ENCODE assay signal across 16 cellular contexts in the genomic region with DNA sequence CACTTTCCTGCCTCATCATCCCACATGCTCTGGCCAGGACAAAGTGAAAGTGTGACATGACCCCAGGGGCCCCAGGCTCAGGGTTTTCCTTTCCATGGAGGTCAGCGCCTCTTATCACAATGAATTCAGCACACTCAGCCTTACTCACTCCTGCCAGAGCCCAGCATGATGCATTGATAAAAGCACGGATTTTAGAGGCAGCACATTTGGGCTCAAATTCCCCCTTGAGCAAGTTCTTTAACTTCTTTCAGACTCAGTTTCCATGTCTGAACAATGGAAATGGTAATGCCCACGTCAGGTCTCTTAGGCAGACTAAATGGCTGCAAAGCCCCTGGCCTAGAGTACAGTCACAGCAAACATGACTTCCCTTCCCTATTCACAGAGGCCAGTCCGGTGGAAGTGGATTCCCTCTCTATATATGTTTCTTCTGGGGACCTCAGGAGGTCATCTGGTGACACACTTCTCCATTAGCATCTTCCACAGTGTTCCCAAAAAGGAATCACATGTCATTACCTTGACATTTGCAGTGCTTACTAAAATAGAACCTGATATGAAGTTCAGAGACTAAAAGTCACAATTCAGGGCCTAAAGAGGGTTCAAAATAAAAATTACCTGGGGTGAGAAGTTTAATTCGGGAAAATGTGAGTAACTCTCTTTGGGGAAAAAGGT. TPM values are rescaled to one million over a fixed set of nuclear protein-coding genes. Genes with fewer than 3 reads are reported as not detected.
DNase-seq lines count a peak whose midpoint lies in the region; ATAC-seq, FAIRE-seq and TF ChIP-seq lines count a peak whose summit lies in the region.
"Had no signal": no experiment of that assay in that cellular context is flagged by ENCODE, and none has a peak within 500 bp of the region (broad histone marks: within the 10 kb centered on the region; RNA-seq: fewer than 3 reads in every experiment).

No MANE protein-coding gene starts in this region.

- H3K4me1 ChIP-seq in H1 (replicated peaks in 1 of 4; ENCODE audit: control insufficient read depth in 3 of 4, insufficient read depth in 4 of 4, low read length in 3 of 4) (peaks cover 6 to 19% (median 11%) of the 10 kb centered on the region in 4 experiments; a peak in 6 of 7 replicates), mesenchymal stem cell (ENCODE audit: control insufficient read depth, insufficient read depth, low read depth, low read length) (peaks cover 9% of the 10 kb centered on the region), HAP-1 (no peaks in the 10 kb centered on the region)

- in situ Hi-C loops in HAP-1 (cut with MboI; ENCODE audit: low sequenced_read_pairs): no loop called here

- H3K79me1 ChIP-seq in H1 (ENCODE audit: low read depth, low read length): no peaks in the 10 kb centered on the region
- H3K79me1 ChIP-seq in mesenchymal stem cell (replicated peaks; ENCODE audit: low read length, poor library complexity, severe bottlenecking): no peaks in the 10 kb centered on the region

- H2BK5ac ChIP-seq in H1 (ENCODE audit: low read depth, low read length) (peak overlapping the region; percentile 61; the same call in 1 of the 2 replicates), mesenchymal stem cell (ENCODE audit: low read depth, low read length, poor library complexity, severe bottlenecking) (no peak overlapping the region)

- H3K9ac ChIP-seq in H1 (replicated peaks in 1 of 4; ENCODE audit: extremely low read depth in 1 of 4, low read depth in 3 of 4, low read length in 3 of 4) (no peak overlapping the region; a peak in 1 of 7 replicates), mesenchymal stem cell (ENCODE audit: low read length) (no peak overlapping the region)

- H2BK12ac ChIP-seq in H1 (ENCODE audit: low read depth, low read length) (peak overlapping the region; percentile 71), mesenchymal stem cell (ENCODE audit: low read length in 2 of 2) (no peak overlapping the region)

- no peaks in the 10 kb centered on the region for H3K79me2 ChIP-seq in H1 (ENCODE audit: control insufficient read depth in 1 of 2, insufficient read depth in 2 of 2, low read length in 2 of 2)

- no peak for ATAC-seq in HG03457 (IDR thresholded peaks at IDR 0.05; ENCODE audit: unreplicated experiment)
- ATAC-seq: GM12878 had no signal

- no peaks in the 10 kb centered on the region for H3K9me3 ChIP-seq in H1 (ENCODE audit: insufficient read depth in 2 of 2, low read depth in 1 of 2, low read length in 1 of 2)
- H3K9me3 ChIP-seq in mesenchymal stem cell (ENCODE audit: control insufficient read depth, low read length): no peaks in the 10 kb centered on the region
- no peaks in the 10 kb centered on the region for H3K9me3 ChIP-seq in HAP-1

- H4K20me1 ChIP-seq in H1 (replicated peaks in 1 of 2; ENCODE audit: control insufficient read depth in 1 of 2, insufficient read depth in 2 of 2, low read length in 2 of 2): no peaks in the 10 kb centered on the region

- H3K36me3 ChIP-seq in H1 (ENCODE audit: control insufficient read depth in 2 of 4, insufficient read depth in 4 of 4, low read length in 3 of 4): no peaks in the 10 kb centered on the region
- H3K36me3 ChIP-seq in mesenchymal stem cell (ENCODE audit: control insufficient read depth in 1 of 2, insufficient read depth in 2 of 2, low read depth in 1 of 2, low read length in 2 of 2): no peaks in the 10 kb centered on the region
- no peaks in the 10 kb centered on the region for H3K36me3 ChIP-seq in HAP-1 (replicated peaks)

- no peak overlapping the region for H4K5ac ChIP-seq in H1 (ENCODE audit: insufficient read length, low read depth, low read length)

- H2AK5ac ChIP-seq in H1 (ENCODE audit: low read depth, low read length) (0 out of 2 replicates have a peak overlapping the region, but pooled peaks have one; percentile 54), mesenchymal stem cell (ENCODE audit: low read length, severe bottlenecking) (no peak overlapping the region)

- 0 out of 2 replicates have a peak overlapping the region, but pooled peaks have one; percentile 8 for H2BK20ac ChIP-seq in H1 (ENCODE audit: low read length)

- H3K4me2 ChIP-seq in H1 (ENCODE audit: insufficient read depth in 1 of 2, low read depth in 2 of 2, low read length in 2 of 2): 0 out of 4 replicates have a peak overlapping the region, but pooled peaks of 1 of the 2 experiments have one; percentile 21
- no peak overlapping the region for H3K4me2 ChIP-seq in mesenchymal stem cell (ENCODE audit: low read length, poor library complexity, severe bottlenecking)

- H3K4ac ChIP-seq in H1 (replicated peaks; ENCODE audit: insufficient read length, low read depth, low read length): no peak overlapping the region
- peak overlapping the region; percentile 42 to 43 for H3K4ac ChIP-seq in mesenchymal stem cell (ENCODE audit: low read depth in 1 of 2, low read length in 2 of 2)

- POLR2A ChIA-PET in H1 (lab: Charles Lee; ENCODE audit: partially characterized antibody): no interaction called here

- H4K8ac ChIP-seq in H1 (ENCODE audit: extremely low read depth, insufficient read depth, low read length) (no peak overlapping the region), mesenchymal stem cell (ENCODE audit: low read length) (peak overlapping the region; percentile 35)

- H4K91ac ChIP-seq in H1 (replicated peaks; ENCODE audit: insufficient read length, low read length) (peak overlapping the region; percentile 4), mesenchymal stem cell (ENCODE audit: low read length) (peak overlapping the region; percentile 22)

- no peak overlapping the region for H2AFZ ChIP-seq in H1 (ENCODE audit: low read length)
- H2AFZ ChIP-seq in mesenchymal stem cell (ENCODE audit: low read depth, low read length): no peak overlapping the region

- H3K27ac ChIP-seq in H1 (ENCODE audit: low read depth, low read length): no peak overlapping the region
- H3K27ac ChIP-seq in mesenchymal stem cell (ENCODE audit: low read length, poor library complexity, severe bottlenecking): no peak overlapping the region

- H3K14ac ChIP-seq in H1 (ENCODE audit: insufficient read length): no peak overlapping the region
- peak overlapping the region in 1 of 2 experiments; percentile 21 for H3K14ac ChIP-seq in mesenchymal stem cell (ENCODE audit: low read length in 2 of 2)

- H3K56ac ChIP-seq in H1 (replicated peaks; ENCODE audit: insufficient read length, low read depth, low read length): no peak overlapping the region

- WGBS in H1 (ENCODE audit: extremely low coverage in 1 of 2, insufficient coverage in 1 of 2, insufficient read length in 1 of 2, insufficient replicate concordance in 2 of 2, low coverage in 1 of 2, low lambda C conversion rate in 2 of 2, missing lambda C conversion rate in 1 of 2), 2 experiments: 65% methylated on average over 5 of the region's 5 CpGs; no CpG with 5 or more reads in 1 of the 2 experiments
- WGBS in mesenchymal stem cell: 24% methylated on average over 5 of the region's 5 CpGs

- H2BK120ac ChIP-seq in H1 (replicated peaks; ENCODE audit: low read depth, low read length) (no peak overlapping the region), mesenchymal stem cell (ENCODE audit: low read depth, low read length) (peak overlapping the region; percentile 21)

- H3K27me3 ChIP-seq in H1 (replicated peaks in 1 of 4; ENCODE audit: control insufficient read depth in 3 of 4, extremely low read depth in 1 of 4, insufficient read depth in 3 of 4, low read length in 3 of 4): no peaks in the 10 kb centered on the region
- H3K27me3 ChIP-seq in mesenchymal stem cell (ENCODE audit: control insufficient read depth in 1 of 2, insufficient read depth in 1 of 2, low read length in 2 of 2): peaks cover 0 to 18% of the 10 kb centered on the region in 2 experiments
- no peaks in the 10 kb centered on the region for H3K27me3 ChIP-seq in HAP-1 (ENCODE audit: low read depth)

- H3K23ac ChIP-seq in H1 (ENCODE audit: insufficient read length) (no peak overlapping the region), mesenchymal stem cell (ENCODE audit: low read length in 2 of 2) (no peak overlapping the region)

- TF ChIP-seq CTCF in H1 (IDR thresholded peaks at IDR 0.05; ENCODE audit: control extremely low read depth in 1 of 3, insufficient read depth in 1 of 3, low read depth in 1 of 3, low read length in 3 of 3): no peak

- DNase-seq in Daoy (ENCODE audit: low read depth): peak; percentile 65
- DNase-seq in NCI-H226: peak; percentile 67
- DNase-seq in H1 (ENCODE audit: low read depth in 1 of 2, low spot score in 2 of 2): no peak
- DNase-seq in mesenchymal stem cell: peak; percentile 23
- DNase-seq in NAMALWA (ENCODE audit: low spot score): no peak
- DNase-seq in HAP-1 (ENCODE audit: low spot score in 2 of 2): no peak
- no peak for DNase-seq in anterior cingulate cortex (lab: John Stamatoyannopoulos, UW)
- DNase-seq: activated CD4-positive, alpha-beta T cell treated with anti-CD3 and anti-CD28 coated beads for 4 hours; activated T-cell treated with anti-CD3 and anti-CD28 coated beads, Interleukin-2, amount 50 U/mL, for 1 hour; AML-193; DMS79; NCI-H446; stimulated activated CD8-positive, alpha-beta memory T cell treated with anti-CD3 and anti-CD28 coated beads, Interleukin-4, amount 100 ng/mL, for 48 hours; T-cell had no signal

- TF ChIP-seq RAD21 in H1 (IDR thresholded peaks at IDR 0.05 in 1 of 2, conservative IDR thresholded peaks at IDR 0.05 in 1 of 2; ENCODE audit: low read depth in 2 of 2, low read length in 2 of 2): no peak

- CTCF ChIA-PET in H1 (lab: Charles Lee; ENCODE audit: partially characterized antibody): interaction anchor here (1.3 to 2.1 kb wide), 2 partner anchors 13 to 57 kb away, joined by 3 to 6 read pairs; no protein-coding TSS in a partner anchor

- H3K4me3 ChIP-seq in H1 (ENCODE audit: extremely low read depth in 1 of 4, insufficient read depth in 2 of 4, low read depth in 3 of 4, low read length in 4 of 4) (no peak overlapping the region), mesenchymal stem cell (ENCODE audit: insufficient read depth in 1 of 2, low read depth in 1 of 2, low read length in 2 of 2) (no peak overlapping the region), HAP-1 (no peak overlapping the region)
- H3K4me3 ChIP-seq: GM12878 had no signal

- TF ChIP-seq EP300 in H1 (IDR thresholded peaks at IDR 0.05; ENCODE audit: borderline replicate concordance in 1 of 2, low read depth in 2 of 2, low read length in 2 of 2): no peak

- H2BK15ac ChIP-seq in H1 (ENCODE audit: low read length) (no peak overlapping the region), mesenchymal stem cell (ENCODE audit: low read depth, poor library complexity, severe bottlenecking) (no peak overlapping the region)

- FAIRE-seq in H1 (lab: Jason Lieb, UNC): no peak
- FAIRE-seq: GM12878 had no signal

- H3K23me2 ChIP-seq in H1 (ENCODE audit: low read depth, low read length): no peaks in the 10 kb centered on the region

- H3K18ac ChIP-seq in H1 (ENCODE audit: extremely low read depth, low read length) (peak overlapping the region; percentile 27; the same call in 1 of the 2 replicates), mesenchymal stem cell (ENCODE audit: low read depth in 1 of 2, low read length in 2 of 2) (peak overlapping the region in 1 of 2 experiments; percentile 50)

- no peak for TF ChIP-seq POLR2A in H1 (IDR thresholded peaks at IDR 0.05; ENCODE audit: control extremely low read depth in 1 of 2, low read depth in 2 of 2, low read length in 2 of 2)

RNA-seq across cellular contexts. Expression of gene TMEM163, which starts 55.4 kb away (rescaled TPM):
- 0.09 and 0.34 TPM in 2 replicates for total RNA-seq in Daoy (2014; rRNA removed; shearing (Covaris generic))
- total RNA-seq in H1 (2021; fragmentation: NEBNext Ultra II Directional; extraction: Animal tissue kit (Norgen Biotek cat#: 25700)): 2.8 and 2.9 TPM in 2 replicates
- 3.1 and 3.2 TPM in 2 replicates for polyA plus RNA-seq in H1 (2011; rRNA removed)
- 2.4 TPM for polyA plus RNA-seq in H1 (2011; cell fraction: cytosol; rRNA removed)
- 2.6 TPM for polyA plus RNA-seq in H1 (2011; cell fraction: nucleus; rRNA removed)
- polyA plus RNA-seq in H1 (2012, experiment 1 of 2): 2.8 to 3.5 TPM (median 3.1 TPM) in 4 replicates
- polyA plus RNA-seq in H1 (2012, experiment 2 of 2): 2.8 TPM
- polyA plus RNA-seq in H1 (2013, experiment 1 of 2): 1.4 TPM
- polyA plus RNA-seq in H1 (2013, experiment 2 of 2): 2.0 TPM
- polyA minus RNA-seq in H1 (2011; rRNA and poly(A)+ RNA removed): 2.7 TPM in 2 replicates
- 0.59 TPM for polyA minus RNA-seq in H1 (2011; cell fraction: cytosol; rRNA and poly(A)+ RNA removed)
- polyA minus RNA-seq in H1 (2011; cell fraction: nucleus; rRNA and poly(A)+ RNA removed): 1.2 TPM
- polyA plus RNA-seq in mesenchymal stem cell (2013, experiment 1 of 2): 0.07 TPM
- 0.05 TPM for polyA plus RNA-seq in mesenchymal stem cell (2013, experiment 2 of 2)

Comparison
In these comparisons a context has a peak if more than half of its experiments do, and no peak if none do; other contexts are left out.
1. DNase-seq: peak in Daoy (single experiment), NCI-H226 (single experiment) and mesenchymal stem cell (single experiment); none in H1 (0 of 2), NAMALWA (single experiment), HAP-1 (0 of 2) and anterior cingulate cortex (0 of 58).